In genomic region chr22:39319284-39320170, GRCh38 we compare ENCODE assay signal across 1 cellular context.
TF ChIP-seq lines count a peak whose summit lies in the region.

RPL3 (minus strand) TSS chr22:39319623; CDS start chr22:39319597, 26 bp downstream.

TF ChIP-seq in K562, 482 proteins besides CTCF, POLR2A, EP300 and RAD21 (continued from another document and continues in another):
- no peak for TF ChIP-seq E4F1 (CRISPR knock-in tag; IDR thresholded peaks at IDR 0.05; ENCODE audit: borderline replicate concordance)
- no peak for TF ChIP-seq NFXL1 (CRISPR knock-in tag; IDR thresholded peaks at IDR 0.05)
- TF ChIP-seq ZC3H8 (IDR thresholded peaks at IDR 0.05): 0 out of 2 replicates have a peak, but pooled peaks have one; percentile 63
- peak; percentile 100 for TF ChIP-seq POLR2G (IDR thresholded peaks at IDR 0.05; ENCODE audit: low read depth, low read length)
- TF ChIP-seq MEF2A (IDR thresholded peaks at IDR 0.05; ENCODE audit: control insufficient read depth, low read depth, low read length): no peak
- TF ChIP-seq RBFOX2 (IDR thresholded peaks at IDR 0.05; ENCODE audit: low read depth, low read length): peak; percentile 100
- TF ChIP-seq BRD4 (IDR thresholded peaks at IDR 0.05): peak; percentile 41; the same call in 1 of the 2 replicates
- TF ChIP-seq, protein P1, sequence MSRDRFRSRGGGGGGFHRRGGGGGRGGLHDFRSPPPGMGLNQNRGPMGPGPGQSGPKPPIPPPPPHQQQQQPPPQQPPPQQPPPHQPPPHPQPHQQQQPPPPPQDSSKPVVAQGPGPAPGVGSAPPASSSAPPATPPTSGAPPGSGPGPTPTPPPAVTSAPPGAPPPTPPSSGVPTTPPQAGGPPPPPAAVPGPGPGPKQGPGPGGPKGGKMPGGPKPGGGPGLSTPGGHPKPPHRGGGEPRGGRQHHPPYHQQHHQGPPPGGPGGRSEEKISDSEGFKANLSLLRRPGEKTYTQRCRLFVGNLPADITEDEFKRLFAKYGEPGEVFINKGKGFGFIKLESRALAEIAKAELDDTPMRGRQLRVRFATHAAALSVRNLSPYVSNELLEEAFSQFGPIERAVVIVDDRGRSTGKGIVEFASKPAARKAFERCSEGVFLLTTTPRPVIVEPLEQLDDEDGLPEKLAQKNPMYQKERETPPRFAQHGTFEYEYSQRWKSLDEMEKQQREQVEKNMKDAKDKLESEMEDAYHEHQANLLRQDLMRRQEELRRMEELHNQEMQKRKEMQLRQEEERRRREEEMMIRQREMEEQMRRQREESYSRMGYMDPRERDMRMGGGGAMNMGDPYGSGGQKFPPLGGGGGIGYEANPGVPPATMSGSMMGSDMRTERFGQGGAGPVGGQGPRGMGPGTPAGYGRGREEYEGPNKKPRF (IDR thresholded peaks at IDR 0.05; ENCODE audit: low read depth, low read length): no peak
- TF ChIP-seq TCF7 (IDR thresholded peaks at IDR 0.05; ENCODE audit: borderline replicate concordance): no peak; the same call in 1 of the 2 replicates
- TF ChIP-seq TEAD1 (CRISPR knock-in tag; IDR thresholded peaks at IDR 0.05): no peak
- no peak for TF ChIP-seq ZNF766 (CRISPR knock-in tag; conservative IDR thresholded peaks at IDR 0.05)
- TF ChIP-seq, protein P2, sequence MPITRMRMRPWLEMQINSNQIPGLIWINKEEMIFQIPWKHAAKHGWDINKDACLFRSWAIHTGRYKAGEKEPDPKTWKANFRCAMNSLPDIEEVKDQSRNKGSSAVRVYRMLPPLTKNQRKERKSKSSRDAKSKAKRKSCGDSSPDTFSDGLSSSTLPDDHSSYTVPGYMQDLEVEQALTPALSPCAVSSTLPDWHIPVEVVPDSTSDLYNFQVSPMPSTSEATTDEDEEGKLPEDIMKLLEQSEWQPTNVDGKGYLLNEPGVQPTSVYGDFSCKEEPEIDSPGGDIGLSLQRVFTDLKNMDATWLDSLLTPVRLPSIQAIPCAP (CRISPR knock-in tag; IDR thresholded peaks at IDR 0.05; ENCODE audit: borderline replicate concordance): no peak
- TF ChIP-seq CAMTA2 (CRISPR knock-in tag; conservative IDR thresholded peaks at IDR 0.05): no peak
- no peak for TF ChIP-seq NFATC3 (IDR thresholded peaks at IDR 0.05)
- TF ChIP-seq TCF3 (CRISPR knock-in tag; IDR thresholded peaks at IDR 0.05): no peak
- TF ChIP-seq E2F1 (CRISPR knock-in tag; IDR thresholded peaks at IDR 0.05): peak; percentile 59; the same call in 1 of the 2 replicates
- peak in 1 of 2 experiments; percentile 80; a peak in 2 of 4 replicates for TF ChIP-seq MAZ (CRISPR knock-in tag; conservative IDR thresholded peaks at IDR 0.05 in 1 of 2, IDR thresholded peaks at IDR 0.05 in 1 of 2)
- peak; percentile 70; the same call in 1 of the 2 replicates for TF ChIP-seq TGIF2 (CRISPR knock-in tag; IDR thresholded peaks at IDR 0.05)
- TF ChIP-seq FOXM1 (IDR thresholded peaks at IDR 0.05; ENCODE audit: low read depth): no peak
- no peak for TF ChIP-seq FOXM1 (CRISPR knock-in tag; IDR thresholded peaks at IDR 0.05; ENCODE audit: low read depth)
- no peak for TF ChIP-seq CCAR2 (IDR thresholded peaks at IDR 0.05; ENCODE audit: low read depth, low read length)
- no peak for TF ChIP-seq KLF1 (tag; IDR thresholded peaks at IDR 0.05)
- 0 out of 2 replicates have a peak, but pooled peaks have one; percentile 25 for TF ChIP-seq SMAD4 (CRISPR knock-in tag; conservative IDR thresholded peaks at IDR 0.05)
- peak; percentile 94 for TF ChIP-seq GTF2A2 (tag; IDR thresholded peaks at IDR 0.05)
- TF ChIP-seq POLR2AphosphoS5 (IDR thresholded peaks at IDR 0.05; ENCODE audit: control insufficient read depth, insufficient read depth, low read depth, low read length): peak; percentile 97
- no peak for TF ChIP-seq WHSC1 (IDR thresholded peaks at IDR 0.05; ENCODE audit: low read length)
- no peak for TF ChIP-seq EZH2 (IDR thresholded peaks at IDR 0.05; ENCODE audit: borderline replicate concordance, low read depth, low read length)
- peak in 1 of 2 experiments; percentile 57; a peak in 2 of 4 replicates for TF ChIP-seq CSDE1 (IDR thresholded peaks at IDR 0.05)
- TF ChIP-seq ZNF668 (CRISPR knock-in tag; IDR thresholded peaks at IDR 0.05): no peak
- no peak for TF ChIP-seq PCBP2 (IDR thresholded peaks at IDR 0.05; ENCODE audit: low read depth, low read length, poor library complexity, severe bottlenecking)
- peak; percentile 80 for TF ChIP-seq MBD2 (IDR thresholded peaks at IDR 0.05; ENCODE audit: borderline replicate concordance, low read depth)
- no peak for TF ChIP-seq ETS2 (tag; IDR thresholded peaks at IDR 0.05; ENCODE audit: borderline replicate concordance, poor library complexity, severe bottlenecking)
- peak; percentile 98 for TF ChIP-seq GTF2F1 (IDR thresholded peaks at IDR 0.05; ENCODE audit: low read depth, low read length)
- no peak for TF ChIP-seq HMG20A (CRISPR knock-in tag; conservative IDR thresholded peaks at IDR 0.05)
- TF ChIP-seq U2AF1 (optimal IDR thresholded peaks at IDR 0.05; ENCODE audit: low read depth, low read length): peak; percentile 70
- TF ChIP-seq FUS (optimal IDR thresholded peaks at IDR 0.05; ENCODE audit: low read depth, low read length): no peak
- no peak for TF ChIP-seq HNRNPH1 (optimal IDR thresholded peaks at IDR 0.05; ENCODE audit: low read depth, low read length)
- TF ChIP-seq ILF3 (IDR thresholded peaks at IDR 0.05; ENCODE audit: borderline replicate concordance): 0 out of 2 replicates have a peak, but pooled peaks have one; percentile 28
- TF ChIP-seq SOX6 (IDR thresholded peaks at IDR 0.05): 0 out of 2 replicates have a peak, but pooled peaks have one; percentile 11
- 0 out of 2 replicates have a peak, but pooled peaks have one; percentile 18 for TF ChIP-seq ZNF830 (CRISPR knock-in tag; IDR thresholded peaks at IDR 0.05)
- peak in 1 of 2 experiments; percentile 93; a peak in 2 of 4 replicates for TF ChIP-seq ZNF318 (IDR thresholded peaks at IDR 0.05; ENCODE audit: borderline replicate concordance in 1 of 2, low read depth in 1 of 2)
- no peak for TF ChIP-seq STAG1 (CRISPR knock-in tag; IDR thresholded peaks at IDR 0.05; ENCODE audit: borderline replicate concordance)
- no peak for TF ChIP-seq FOXA3 (CRISPR knock-in tag; conservative IDR thresholded peaks at IDR 0.05 in 1 of 2, IDR thresholded peaks at IDR 0.05 in 1 of 2)
- peak; percentile 99 for TF ChIP-seq MTA3 (IDR thresholded peaks at IDR 0.05; ENCODE audit: borderline replicate concordance)
- peak; percentile 99 for TF ChIP-seq POLR2B (IDR thresholded peaks at IDR 0.05; ENCODE audit: low read depth, partially characterized antibody)
- TF ChIP-seq SMARCA4 (IDR thresholded peaks at IDR 0.05): no peak
- peak; percentile 97 for TF ChIP-seq GMEB1 (CRISPR knock-in tag; IDR thresholded peaks at IDR 0.05)
- no peak; the same call in 1 of the 2 replicates for TF ChIP-seq ZNF263 (CRISPR knock-in tag; IDR thresholded peaks at IDR 0.05; ENCODE audit: borderline replicate concordance)
- TF ChIP-seq RHOXF2B (CRISPR knock-in tag; conservative IDR thresholded peaks at IDR 0.05): 0 out of 2 replicates have a peak, but pooled peaks have one; percentile 32
- TF ChIP-seq RBM22 (IDR thresholded peaks at IDR 0.05; ENCODE audit: low read depth, low read length, poor library complexity, severe bottlenecking): peak; percentile 99
- TF ChIP-seq ELF4 (CRISPR knock-in tag; IDR thresholded peaks at IDR 0.05): no peak
